Comparison of ENCODE assay signal across 18 cellular contexts in the genomic region with DNA sequence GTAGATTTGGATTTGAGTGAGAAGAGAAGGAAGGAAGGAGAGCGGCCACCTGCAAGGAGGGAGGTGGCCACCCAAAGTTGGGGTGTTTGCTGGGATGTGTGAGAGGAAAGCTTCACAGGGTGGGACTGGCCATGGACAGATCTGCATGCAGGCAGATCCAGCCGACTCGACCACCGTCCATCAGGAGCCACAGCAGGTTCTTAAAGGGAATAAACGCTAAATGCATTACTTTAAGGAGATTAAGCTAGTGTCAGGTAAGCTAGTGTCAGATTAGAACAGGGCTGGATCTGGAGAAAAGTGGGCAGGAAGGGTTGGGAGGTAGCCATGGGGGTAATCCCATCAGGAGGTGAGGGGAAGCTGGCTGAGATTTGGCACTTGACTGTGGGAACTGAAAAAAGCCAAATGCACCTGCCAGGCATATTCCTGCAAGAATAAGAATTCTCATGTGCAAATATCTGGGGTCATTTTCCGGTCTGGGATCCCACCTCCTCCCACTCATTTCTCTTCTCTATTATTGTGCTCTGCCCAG.
"Had no signal": no experiment of that assay in that cellular context is flagged by ENCODE, and none has a peak within 500 bp of the region (broad histone marks: within the 10 kb centered on the region; RNA-seq: fewer than 3 reads in every experiment).

No MANE protein-coding gene starts in this region.

- H3K4me1 Mint-ChIP-seq: stimulated activated memory B cell treated with anti-CD40 and anti-IgM and Interleukin-4, amounts not matched to agents 10 μg/mL and 1 μg/mL and 100 μg/mL, for 72 hours had no signal

- H3K9me3 Mint-ChIP-seq: activated naive CD8-positive, alpha-beta T cell treated with anti-CD3 and anti-CD28 coated beads for 36 hours; activated T-cell treated with anti-CD3 and anti-CD28 coated beads, Interleukin-2, amount 50 U/mL, for 4 hours; activated T-helper 2 cell treated with anti-CD3 and anti-CD28 coated beads, Interferon-gamma antibody, Interleukin-2, Interleukin-4, amounts not matched to agents 10 μg/mL and 5 μg/mL and 100 μg/mL, durations not matched to agents 14 hours and 24 hours and 36 hours; naive thymus-derived CD8-positive, alpha-beta T cell; stimulated activated memory B cell treated with anti-CD40 and anti-IgM and Interleukin-4, amounts not matched to agents 10 μg/mL and 1 μg/mL and 100 μg/mL, for 72 hours; WTC11 had no signal

- H3K27ac ChIP-seq: stomach, suprapubic skin, transverse colon, uterus had no signal

- H3K4me3 Mint-ChIP-seq: activated naive CD8-positive, alpha-beta T cell treated with anti-CD3 and anti-CD28 coated beads for 36 hours; activated T-cell treated with anti-CD3 and anti-CD28 coated beads, Interleukin-2, amount 50 U/mL, for 4 hours; naive thymus-derived CD8-positive, alpha-beta T cell; stimulated activated memory B cell treated with anti-CD40 and anti-IgM and Interleukin-4, amounts not matched to agents 10 μg/mL and 1 μg/mL and 100 μg/mL, for 72 hours; WTC11 had no signal

- H3K27ac Mint-ChIP-seq: activated naive CD8-positive, alpha-beta T cell treated with anti-CD3 and anti-CD28 coated beads for 36 hours; activated T-helper 2 cell treated with anti-CD3 and anti-CD28 coated beads, Interferon-gamma antibody, Interleukin-2, Interleukin-4, amounts not matched to agents 10 μg/mL and 5 μg/mL and 100 μg/mL, durations not matched to agents 14 hours and 24 hours and 36 hours; stimulated activated memory B cell treated with anti-CD40 and anti-IgM and Interleukin-4, amounts not matched to agents 10 μg/mL and 1 μg/mL and 100 μg/mL, for 72 hours; WTC11 had no signal

- H3K36me3 Mint-ChIP-seq: activated naive CD8-positive, alpha-beta T cell treated with anti-CD3 and anti-CD28 coated beads for 36 hours; stimulated activated memory B cell treated with anti-CD40 and anti-IgM and Interleukin-4, amounts not matched to agents 10 μg/mL and 1 μg/mL and 100 μg/mL, for 72 hours; WTC11 had no signal

- H3K9me3 ChIP-seq: stomach, suprapubic skin, transverse colon, uterus had no signal

- H3K4me3 ChIP-seq: stomach, suprapubic skin, transverse colon, uterus had no signal

- DNase-seq: activated naive CD4-positive, alpha-beta T cell treated with Interleukin-2 at 50 U/mL for 16 hours; activated naive CD8-positive, alpha-beta T cell treated with anti-CD3 and anti-CD28 coated beads for 36 hours; activated T-cell treated with anti-CD3 and anti-CD28 coated beads, Interleukin-2, amount 50 U/mL, for 4 hours; erythroblast; foreskin fibroblast; kidney; naive thymus-derived CD8-positive, alpha-beta T cell; nucleus accumbens; small intestine; stimulated activated CD4-positive, alpha-beta T cell treated with anti-CD3 and anti-CD28 coated beads, Interleukin-2, amount 100 ng/mL, for 24 hours; stomach; T-helper 1 cell; transverse colon; uterus had no signal

- H3K27me3 Mint-ChIP-seq: activated naive CD8-positive, alpha-beta T cell treated with anti-CD3 and anti-CD28 coated beads for 36 hours had no signal

- H3K36me3 ChIP-seq: stomach, suprapubic skin, transverse colon, uterus had no signal

- H3K27me3 ChIP-seq: stomach, suprapubic skin, transverse colon, uterus had no signal
